8 cellular contexts compared by ENCODE assay signal in genomic region chr20:20220137-20220536, GRCh38.
"Had no signal": no experiment of that assay in that cellular context is flagged by ENCODE, and none has a peak within 500 bp of the region (broad histone marks: within the 10 kb centered on the region; RNA-seq: fewer than 3 reads in every experiment).

No MANE protein-coding gene starts in this region.

- ATAC-seq: GM12878 had no signal

- FAIRE-seq: G401.6, GM12878, GM12891, GM12892, GM18507, GM19239 had no signal

- H3K4me3 ChIP-seq: GM12878 had no signal

- DNase-seq: GDM1, GF-D8 had no signal
